In the genomic region with DNA sequence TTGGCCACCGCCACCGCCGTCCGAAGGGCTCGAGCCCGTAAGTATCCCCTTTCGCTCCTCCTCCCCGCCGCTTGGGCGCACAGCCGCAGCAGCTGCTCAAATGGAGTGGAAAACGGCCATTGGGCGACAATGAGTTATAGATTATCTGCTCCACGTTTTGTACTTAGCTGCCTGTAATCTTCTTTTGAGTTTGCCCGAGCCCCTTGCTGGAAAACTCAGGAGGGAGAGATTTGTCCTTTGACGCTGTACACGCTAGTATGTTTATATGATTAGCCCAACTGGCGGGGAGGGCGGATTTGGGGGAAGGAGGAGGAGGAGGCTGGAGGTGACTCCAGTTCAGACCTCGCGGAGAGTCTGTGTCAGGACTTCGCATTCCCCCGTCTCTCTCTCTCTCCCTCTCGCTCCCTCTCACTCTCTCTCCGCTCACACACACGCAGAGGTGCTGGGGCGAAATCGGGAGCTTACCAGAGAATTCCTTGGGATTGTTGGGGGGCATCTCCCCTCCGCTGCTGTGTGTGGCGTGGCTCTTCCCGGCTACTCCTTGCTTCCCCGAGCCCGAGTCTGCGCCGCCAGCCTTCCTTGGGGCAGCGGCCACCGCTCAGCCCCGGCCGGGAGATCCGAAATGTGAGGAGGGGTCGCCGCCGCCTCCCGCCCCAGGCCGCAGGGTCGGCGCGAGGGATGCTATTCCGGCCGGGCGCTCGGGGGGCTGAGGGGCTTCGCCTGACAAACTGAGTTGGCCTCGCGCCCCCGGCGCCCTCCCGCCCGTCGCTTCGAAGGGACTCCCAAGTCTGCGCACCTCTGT, we compare ENCODE assay signal across 8 cellular contexts. TPM values are rescaled to one million over a fixed set of nuclear protein-coding genes. Genes with fewer than 3 reads are reported as not detected.
DNase-seq lines count a peak whose midpoint lies in the region; ATAC-seq and TF ChIP-seq lines count a peak whose summit lies in the region.

No MANE protein-coding gene starts in this region.

- H3K27me3 ChIP-seq in AG04450 (ENCODE audit: control insufficient read depth, insufficient read depth, low read length) = peaks cover 4% of the 10 kb centered on the region
- H3K27me3 ChIP-seq in esophagus squamous epithelium = peaks cover 0 to 65% (median under 1%) of the 10 kb centered on the region in 4 donors
- peaks cover 8 to 36% of the 10 kb centered on the region in 2 donors for H3K27me3 ChIP-seq in mucosa of rectum (ENCODE audit: control insufficient read depth in 2 of 2, insufficient read depth in 2 of 2, low read length in 2 of 2)

- ATAC-seq in GM19395 (IDR thresholded peaks at IDR 0.05; ENCODE audit: unreplicated experiment) (peak; percentile 73), HG03378 (IDR thresholded peaks at IDR 0.05; ENCODE audit: unreplicated experiment) (no peak)

- CTCF ChIA-PET in AG04450 (lab: Charles Lee) = interaction anchor here (1.3 to 3.8 kb wide), 3 partner anchors 18 to 495 kb away, joined by 4 to 18 read pairs (median 6); no protein-coding TSS in a partner anchor

- DNase-seq in AG04450 (ENCODE audit: low read depth, low spot score) (peak; percentile 66), NCI-H1105 (lab: John Stamatoyannopoulos, UW) (peak; percentile 83), SW 1271 (lab: John Stamatoyannopoulos, UW) (peak; percentile 57 to 77), esophagus squamous epithelium (lab: John Stamatoyannopoulos, UW) (no peak), ureter (ENCODE audit: low spot score) (peak; percentile 81)

- H3K36me3 ChIP-seq in esophagus squamous epithelium (no peaks in the 10 kb centered on the region), mucosa of rectum (ENCODE audit: control insufficient read depth in 2 of 2, insufficient read depth in 2 of 2, low read length in 2 of 2) (no peaks in the 10 kb centered on the region)

- POLR2A ChIA-PET in AG04450 (lab: Yijun Ruan, JAX) = interaction anchor here (1.4 kb wide), 1 partner anchor 217 kb away, joined by 3 read pairs; no protein-coding TSS in a partner anchor

- H3K4me1 ChIP-seq in esophagus squamous epithelium = peaks cover 0 to 51% (median 4%) of the 10 kb centered on the region in 3 donors
- peaks cover 0 to 18% of the 10 kb centered on the region in 2 donors for H3K4me1 ChIP-seq in mucosa of rectum (ENCODE audit: control insufficient read depth in 2 of 2, insufficient read depth in 2 of 2, low read length in 2 of 2)

- H3K4me3 ChIP-seq in AG04450 (ENCODE audit: low read depth, low read length) (peak overlapping the region; percentile 75), esophagus squamous epithelium (peak overlapping the region; percentile 47 to 87 (median 67)), mucosa of rectum (ENCODE audit: low read length in 2 of 2) (peak overlapping the region; percentile 67 to 72)

- TF ChIP-seq CTCF in AG04450 (IDR thresholded peaks at IDR 0.05; ENCODE audit: low read depth, low read length) = no peak
- TF ChIP-seq CTCF in esophagus squamous epithelium (IDR thresholded peaks at IDR 0.05) = no peak

- H3K27ac ChIP-seq in AG04450 (ENCODE audit: low read depth, low read length) (peak overlapping the region; percentile 68), esophagus squamous epithelium (peak overlapping the region; percentile 76 to 97 (median 92)), mucosa of rectum (ENCODE audit: low read depth in 2 of 2, low read length in 2 of 2) (peak overlapping the region; percentile 73)

- H3K9ac ChIP-seq in mucosa of rectum (ENCODE audit: low read depth in 1 of 2, low read length in 2 of 2) = peak overlapping the region; percentile 29 to 67

- TF ChIP-seq POLR2A in esophagus squamous epithelium (IDR thresholded peaks at IDR 0.05) = peak in 2 of 4 donors; percentile 51 to 60

- H3K9me3 ChIP-seq in AG04450 (ENCODE audit: control insufficient read depth, insufficient read depth, low read length) = no peaks in the 10 kb centered on the region; the same call in 1 of the 2 replicates
- no peaks in the 10 kb centered on the region for H3K9me3 ChIP-seq in esophagus squamous epithelium
- no peaks in the 10 kb centered on the region for H3K9me3 ChIP-seq in mucosa of rectum (ENCODE audit: control insufficient read depth in 2 of 2, low read length in 2 of 2)

- 0 to 5% methylated on average over 17 to 21 of the region's 62 CpGs for WGBS in esophagus squamous epithelium, 2 donors

- intact Hi-C loops in esophagus squamous epithelium (cut with DNase I) = no loop called here

RNA-seq across cellular contexts. Expression of gene ADGRL2, which starts 0.5 kb away (rescaled TPM):
- 22.7 and 24.8 TPM in 2 replicates for polyA plus RNA-seq in AG04450 (2011; rRNA removed)
- polyA minus RNA-seq in AG04450 (2011; rRNA and poly(A)+ RNA removed) = 30.4 and 35.0 TPM in 2 replicates
- 10 to 100 TPM; 37.2 to 63.7 (median 59.7) TPM for total RNA-seq in esophagus squamous epithelium
- total RNA-seq in ureter = 41.9 TPM
